ENCODE assay signal across 22 cellular contexts in genomic region chr2:181698230-181698629, GRCh38. TPM values are rescaled to one million over a fixed set of nuclear protein-coding genes. Genes with fewer than 3 reads are reported as not detected.
DNase-seq lines count a peak whose midpoint lies in the region; ATAC-seq, FAIRE-seq and TF ChIP-seq lines count a peak whose summit lies in the region.
"Had no signal": no experiment of that assay in that cellular context is flagged by ENCODE, and none has a peak within 500 bp of the region (broad histone marks: within the 10 kb centered on the region; RNA-seq: fewer than 3 reads in every experiment).

No MANE protein-coding gene starts in this region.

- H3K27me3 Mint-ChIP-seq in endodermal cell (ENCODE audit: insufficient read depth): peaks cover 27% of the 10 kb centered on the region
- H3K27me3 Mint-ChIP-seq in T-helper 2 cell treated with Interferon-gamma antibody and Interleukin-4, amounts not matched to agents 5 μg/mL and 100 μg/mL, for 36 hours (ENCODE audit: low read depth): peaks cover 34% of the 10 kb centered on the region

- FAIRE-seq in GM12878 (lab: Jason Lieb, UNC): peak; percentile 27
- FAIRE-seq: G401.6, GM12892, H54, HepG2 had no signal

- H3F3A ChIP-seq in MM.1S (ENCODE audit: insufficient read depth, low read length): no peaks in the 10 kb centered on the region

- H3K4me2 ChIP-seq in MM.1S (ENCODE audit: low read depth, low read length) (peak overlapping the region; percentile 19; the same call in 1 of the 2 replicates), GM12878 (ENCODE audit: control insufficient read depth, insufficient read depth) (no peak overlapping the region), mesendoderm (ENCODE audit: low read length) (no peak overlapping the region)
- H3K4me2 ChIP-seq: GM23338 had no signal

- H3K79me2 ChIP-seq in MM.1S (ENCODE audit: low read length) (no peaks in the 10 kb centered on the region), GM12878 (ENCODE audit: control insufficient read depth, insufficient read depth, low read length) (no peaks in the 10 kb centered on the region), mesendoderm (ENCODE audit: control insufficient read depth, insufficient read depth, low read length) (no peaks in the 10 kb centered on the region)

- H3K9me3 ChIP-seq in left ventricle myocardium inferior (replicated peaks): peaks cover 5% of the 10 kb centered on the region
- H3K9me3 ChIP-seq in MM.1S (replicated peaks; ENCODE audit: insufficient read depth, low read length): no peaks in the 10 kb centered on the region
- no peaks in the 10 kb centered on the region for H3K9me3 ChIP-seq in GM12878 (replicated peaks; ENCODE audit: control insufficient read depth, insufficient read depth, low read length)
- H3K9me3 ChIP-seq in endodermal cell (ENCODE audit: control insufficient read depth, low read length): peaks cover 9% of the 10 kb centered on the region

- H2AFZ ChIP-seq in MM.1S (ENCODE audit: low read length) (peak overlapping the region; percentile 32; the same call in 1 of the 2 replicates), GM12878 (ENCODE audit: control insufficient read depth, low read depth, low read length) (no peak overlapping the region)
- H2AFZ ChIP-seq: GM23338 had no signal

- no peaks in the 10 kb centered on the region for H4K20me1 ChIP-seq in MM.1S (ENCODE audit: insufficient read depth, low read length)
- H4K20me1 ChIP-seq in GM12878 (ENCODE audit: control insufficient read depth, insufficient read depth): no peaks in the 10 kb centered on the region

- H3K27ac ChIP-seq in left ventricle myocardium inferior (replicated peaks) (no peak overlapping the region), MM.1S (ENCODE audit: low read length) (no peak overlapping the region), GM12878 (ENCODE audit: control insufficient read depth, insufficient read depth) (no peak overlapping the region), endodermal cell (ENCODE audit: low read depth, low read length) (no peak overlapping the region), mesendoderm (ENCODE audit: low read depth, low read length) (no peak overlapping the region)

- H3K36me3 Mint-ChIP-seq in endodermal cell (ENCODE audit: low read depth): no peaks in the 10 kb centered on the region
- peaks cover 1% of the 10 kb centered on the region for H3K36me3 Mint-ChIP-seq in T-helper 2 cell treated with Interferon-gamma antibody and Interleukin-4, amounts not matched to agents 5 μg/mL and 100 μg/mL, for 36 hours (ENCODE audit: low read depth)

- H2BK5ac ChIP-seq in mesendoderm (ENCODE audit: low read length): no peak overlapping the region

- no peaks in the 10 kb centered on the region for H3K4me1 Mint-ChIP-seq in endodermal cell
- no peaks in the 10 kb centered on the region for H3K4me1 Mint-ChIP-seq in T-helper 2 cell treated with Interferon-gamma antibody and Interleukin-4, amounts not matched to agents 5 μg/mL and 100 μg/mL, for 36 hours (ENCODE audit: low read depth)
- H3K4me1 Mint-ChIP-seq: GM23338 had no signal

- no peaks in the 10 kb centered on the region for H3K9me2 ChIP-seq in MM.1S (replicated peaks; ENCODE audit: insufficient read depth, low read length)

- no peak overlapping the region for H3K23ac ChIP-seq in mesendoderm (ENCODE audit: low read length)

- no peak overlapping the region for H3K9ac ChIP-seq in MM.1S (ENCODE audit: low read length)
- H3K9ac ChIP-seq in GM12878 (ENCODE audit: control insufficient read depth, insufficient read depth, low read length): no peak overlapping the region
- H3K9ac ChIP-seq in endodermal cell (ENCODE audit: extremely low read depth, low read length, poor library complexity, severe bottlenecking): no peak overlapping the region
- no peak overlapping the region for H3K9ac ChIP-seq in mesendoderm (ENCODE audit: low read length)

- WGBS in GM12878 (ENCODE audit: insufficient coverage, insufficient replicate concordance, low lambda C conversion rate, missing lambda C conversion rate): 82% methylated on average over 1 of the region's 1 CpG
- 80 to 98% methylated on average over 1 of the region's 1 CpG for WGBS in endodermal cell (ENCODE audit: insufficient coverage in 1 of 2, insufficient read length in 1 of 2), 2 experiments
- no CpG with 5 or more reads among the region's 1 CpG for WGBS in mesendoderm (ENCODE audit: extremely low coverage, insufficient coverage, low lambda C conversion rate)

- H3K27me3 ChIP-seq in left ventricle myocardium inferior (ENCODE audit: low read depth) (peaks cover 15% of the 10 kb centered on the region), MM.1S (replicated peaks; ENCODE audit: insufficient read depth, low read length) (no peaks in the 10 kb centered on the region), GM12878 (replicated peaks in 1 of 2; ENCODE audit: control insufficient read depth in 2 of 2, insufficient read depth in 2 of 2, low read length in 1 of 2) (no peaks in the 10 kb centered on the region), endodermal cell (ENCODE audit: control insufficient read depth, insufficient read depth, low read length, poor library complexity, severe bottlenecking) (peaks cover 34% of the 10 kb centered on the region), mesendoderm (ENCODE audit: insufficient read depth, low read length, poor library complexity) (no peaks in the 10 kb centered on the region)

- no TSS peak for BruUV-seq in GM12878 (replicated peaks; lab: Mats Ljungman, UMichigan)

- TF ChIP-seq RAD21 in GM12878 (IDR thresholded peaks at IDR 0.05; ENCODE audit: insufficient read depth, low read depth, low read length): no peak

- SMC1A ChIA-PET in GM12878 (lab: Charles Lee; ENCODE audit: uncharacterized antibody, unreplicated experiment): interaction anchor here (1.1 to 1.3 kb wide), 2 partner anchors 16 to 125 kb away, joined by 3 read pairs; no protein-coding TSS in a partner anchor

- intact Hi-C loops in Right ventricle myocardium superior (cut with DNase I) (no loop called here), left ventricle myocardium inferior (cut with micrococcal nuclease) (no loop called here), GM12878 (cut with micrococcal nuclease; ENCODE audit: unreplicated experiment) (no loop called here)

- no peak overlapping the region for H3K56ac ChIP-seq in mesendoderm (ENCODE audit: low read length)

- RAD21 ChIA-PET in GM12878 (lab: Charles Lee; ENCODE audit: unreplicated experiment): no interaction called here

- H3K36me3 ChIP-seq in left ventricle myocardium inferior (no peaks in the 10 kb centered on the region), MM.1S (replicated peaks; ENCODE audit: insufficient read depth, low read length) (no peaks in the 10 kb centered on the region), GM12878 (ENCODE audit: control insufficient read depth in 2 of 2, insufficient read depth in 2 of 2, low read length in 1 of 2) (no peaks in the 10 kb centered on the region), endodermal cell (ENCODE audit: control insufficient read depth, insufficient read depth, low read length) (no peaks in the 10 kb centered on the region), mesendoderm (ENCODE audit: control insufficient read depth, insufficient read depth, low read length) (no peaks in the 10 kb centered on the region)

- H3K4ac ChIP-seq in mesendoderm (ENCODE audit: low read depth, low read length): no peak overlapping the region

- H3K4me3 ChIP-seq in left ventricle myocardium inferior: no peak overlapping the region
- H3K4me3 ChIP-seq in MM.1S (ENCODE audit: low read length): no peak overlapping the region
- no peak overlapping the region for H3K4me3 ChIP-seq in GM12878
- no peak overlapping the region for H3K4me3 ChIP-seq in endodermal cell (ENCODE audit: low read length)
- H3K4me3 ChIP-seq in mesendoderm (ENCODE audit: low read length): no peak overlapping the region
- H3K4me3 ChIP-seq: GM23338 had no signal

- H2BK120ac ChIP-seq in mesendoderm (ENCODE audit: low read depth, low read length): no peak overlapping the region

- in situ Hi-C loops in GM12878 (cut with MboI): no loop called here

- H3K4me1 ChIP-seq in left ventricle myocardium inferior: no peaks in the 10 kb centered on the region
- peaks cover 16% of the 10 kb centered on the region for H3K4me1 ChIP-seq in MM.1S (ENCODE audit: low read length)
- H3K4me1 ChIP-seq in GM12878 (ENCODE audit: control insufficient read depth, insufficient read depth, low read length): no peaks in the 10 kb centered on the region
- no peaks in the 10 kb centered on the region for H3K4me1 ChIP-seq in endodermal cell (ENCODE audit: control insufficient read depth, insufficient read depth, low read length)
- no peaks in the 10 kb centered on the region for H3K4me1 ChIP-seq in mesendoderm (ENCODE audit: control insufficient read depth, low read depth, low read length)
- H3K4me1 ChIP-seq: Caco-2 had no signal

- peak; percentile 68 for ATAC-seq in Right ventricle myocardium superior (ENCODE audit: poor library complexity)
- ATAC-seq in GM12878: no peak
- no peak for ATAC-seq in omental fat pad (ENCODE audit: low FRiP score)
- ATAC-seq: GM23338, HepG2 had no signal

- CTCF ChIA-PET in GM12878 (lab: Yijun Ruan, JAX): interaction anchor here (0.8 kb wide), 1 partner anchor 12 kb away, joined by 3 read pairs; no protein-coding TSS in a partner anchor

- TF ChIP-seq POLR2A in GM12878 (IDR thresholded peaks at IDR 0.05; ENCODE audit: low read depth, low read length): no peak

- no peak for TF ChIP-seq EP300 in GM12878 (IDR thresholded peaks at IDR 0.05; ENCODE audit: borderline replicate concordance in 1 of 2, control insufficient read depth in 1 of 2, low read depth in 2 of 2, low read length in 2 of 2)

- no peak overlapping the region for H3K27ac Mint-ChIP-seq in endodermal cell
- no peak overlapping the region for H3K27ac Mint-ChIP-seq in T-helper 2 cell treated with Interferon-gamma antibody and Interleukin-4, amounts not matched to agents 5 μg/mL and 100 μg/mL, for 36 hours
- H3K27ac Mint-ChIP-seq: CD4-positive, alpha-beta T cell; GM23338 had no signal

- no peak overlapping the region for H3K4me3 Mint-ChIP-seq in endodermal cell
- no peak overlapping the region for H3K4me3 Mint-ChIP-seq in T-helper 2 cell treated with Interferon-gamma antibody and Interleukin-4, amounts not matched to agents 5 μg/mL and 100 μg/mL, for 36 hours
- H3K4me3 Mint-ChIP-seq: CD4-positive, alpha-beta T cell; GM23338 had no signal

- no peak overlapping the region for H4K5ac ChIP-seq in mesendoderm (ENCODE audit: low read length)

- no peak overlapping the region for H3K18ac ChIP-seq in mesendoderm (ENCODE audit: low read length)

- no peak overlapping the region for H4K8ac ChIP-seq in mesendoderm (ENCODE audit: low read depth, low read length)

- H3K79me1 ChIP-seq in mesendoderm (ENCODE audit: low read length): no peaks in the 10 kb centered on the region

- H3K9me3 Mint-ChIP-seq in endodermal cell: peaks cover 15% of the 10 kb centered on the region
- peaks cover 6% of the 10 kb centered on the region for H3K9me3 Mint-ChIP-seq in T-helper 2 cell treated with Interferon-gamma antibody and Interleukin-4, amounts not matched to agents 5 μg/mL and 100 μg/mL, for 36 hours

- DNase-seq in Right ventricle myocardium superior: no peak
- no peak for DNase-seq in left ventricle myocardium inferior
- DNase-seq in MM.1S: no peak
- DNase-seq in GM12878 (ENCODE audit: low read depth, low spot score): no peak
- DNase-seq in omental fat pad (ENCODE audit: low spot score): no peak
- DNase-seq in endodermal cell: no peak
- no peak for DNase-seq in mesendoderm
- DNase-seq in T-helper 2 cell treated with Interferon-gamma antibody and Interleukin-4, amounts not matched to agents 5 μg/mL and 100 μg/mL, for 36 hours (ENCODE audit: low spot score): no peak
- DNase-seq: 8988T; C1 segment of cervical spinal cord; Caco-2; CD4-positive, alpha-beta T cell; DMS153; HCEC 1CT; KG1 had no signal

- POLR2A ChIA-PET in GM12878 (lab: Charles Lee): no interaction called here

- TF ChIP-seq CTCF in left ventricle myocardium inferior (IDR thresholded peaks at IDR 0.05; ENCODE audit: borderline replicate concordance) (no peak), MM.1S (IDR thresholded peaks at IDR 0.05; ENCODE audit: low read length) (no peak), GM12878 (IDR thresholded peaks at IDR 0.05 in 2 of 3, conservative IDR thresholded peaks at IDR 0.05 in 1 of 3; ENCODE audit: control insufficient read depth in 2 of 3, extremely low read depth in 1 of 3, insufficient read depth in 1 of 3, low read depth in 3 of 3, low read length in 3 of 3) (no peak), omental fat pad (IDR thresholded peaks at IDR 0.05) (no peak), endodermal cell (conservative IDR thresholded peaks at IDR 0.05) (no peak)

- H2BK15ac ChIP-seq in mesendoderm (replicated peaks; ENCODE audit: low read depth): no peak overlapping the region

- no peak overlapping the region for H2AK5ac ChIP-seq in mesendoderm (ENCODE audit: low read length)

RNA-seq across cellular contexts. Expression of gene NEUROD1, which starts 17.9 kb away (rescaled TPM):
- total RNA-seq in Right ventricle myocardium superior: not detected
- total RNA-seq in left ventricle myocardium inferior: not detected
- total RNA-seq in GM12878 (2013; cell fraction: nucleolus; rRNA removed): not detected in 2 replicates
- not detected in 2 replicates for total RNA-seq in GM12878 (2014; rRNA removed)
- not detected in 2 replicates for total RNA-seq in GM12878 (2014; rRNA removed; fragmentation: Illumina TruSeq; extraction: Trizol)
- total RNA-seq in GM12878 (2021): not detected in 2 replicates
- not detected for polyA plus RNA-seq in GM12878 (2011; ENCODE audit: low read depth)
- not detected in 2 replicates for polyA plus RNA-seq in GM12878 (2011; rRNA removed)
- polyA plus RNA-seq in GM12878 (2011; cell fraction: cytosol; rRNA removed): not detected in 2 replicates
- not detected in 2 replicates for polyA plus RNA-seq in GM12878 (2011; cell fraction: nucleus; rRNA removed)
- not detected in 2 replicates for polyA plus RNA-seq in GM12878 (2012)
- polyA plus RNA-seq in GM12878 (2014; fragmentation: Illumina TruSeq; extraction: Trizol): not detected in 2 replicates
- polyA plus RNA-seq in GM12878 (2014; fragmentation: Nextera tagmentation; extraction: Ambion mirVana): not detected
- not detected in 2 replicates for polyA plus RNA-seq in GM12878 (2014; rRNA removed)
- not detected for polyA plus RNA-seq in GM12878 (2016; fragmentation: Nextera tagmentation; extraction: Ambion mirVana)
- polyA minus RNA-seq in GM12878 (2011; rRNA and poly(A)+ RNA removed): not detected in 2 replicates
- polyA minus RNA-seq in GM12878 (2011; cell fraction: cytosol; rRNA and poly(A)+ RNA removed): not detected in 2 replicates
- polyA minus RNA-seq in GM12878 (2011; cell fraction: nucleus; rRNA and poly(A)+ RNA removed): not detected in 2 replicates
- total RNA-seq in omental fat pad: not detected
- total RNA-seq in endodermal cell: not detected
- 4.3 TPM for polyA plus RNA-seq in endodermal cell (2013, experiment 1 of 2)
- polyA plus RNA-seq in endodermal cell (2013, experiment 2 of 2): 3.7 TPM
- 0.01 TPM for polyA plus RNA-seq in mesendoderm (2013, experiment 1 of 2)
- polyA plus RNA-seq in mesendoderm (2013, experiment 2 of 2): 0.01 TPM
- total RNA-seq: A673; Caco-2; CD4-positive, alpha-beta T cell; GM23338; HepG2 had no signal
- polyA plus RNA-seq: AG04450, GM23338, HepG2 had no signal

RNA-seq across cellular contexts. Expression of gene CERKL, which starts 41.3 kb away (rescaled TPM):
- total RNA-seq in Right ventricle myocardium superior (not detected), left ventricle myocardium inferior (not detected), GM12878 (2014; rRNA removed) (0.05 and 0.11 TPM in 2 replicates), GM12878 (2014; rRNA removed; fragmentation: Illumina TruSeq; extraction: Trizol) (0.05 and 0.09 TPM in 2 replicates), GM12878 (2021) (not detected in 2 replicates), omental fat pad (not detected), endodermal cell (under 1 TPM; 0.20 to 0.31 TPM)
- not detected in 2 replicates for total RNA-seq in GM12878 (2013; cell fraction: nucleolus; rRNA removed)
- 6.8 TPM for polyA plus RNA-seq in GM12878 (2011; ENCODE audit: low read depth)
- polyA plus RNA-seq in GM12878 (2011; rRNA removed) (0.22 and 0.37 TPM in 2 replicates), GM12878 (2014; fragmentation: Illumina TruSeq; extraction: Trizol) (not detected in 2 replicates), GM12878 (2014; fragmentation: Nextera tagmentation; extraction: Ambion mirVana) (10 to 100 TPM; 19.1 to 23.0 TPM), GM12878 (2014; rRNA removed) (0.05 TPM in 1 of 2 replicates, not detected in the other), GM12878 (2016; fragmentation: Nextera tagmentation; extraction: Ambion mirVana) (10 to 100 TPM; 11.8 to 13.6 TPM)
- polyA plus RNA-seq in GM12878 (2011; cell fraction: cytosol; rRNA removed): 0.12 and 0.15 TPM in 2 replicates
- polyA plus RNA-seq in GM12878 (2011; cell fraction: nucleus; rRNA removed): 0.18 and 0.25 TPM in 2 replicates
- polyA plus RNA-seq in GM12878 (2012): 16.5 and 17.4 TPM in 2 replicates
- 0.29 and 0.41 TPM in 2 replicates for polyA minus RNA-seq in GM12878 (2011; rRNA and poly(A)+ RNA removed)
- not detected in 2 replicates for polyA minus RNA-seq in GM12878 (2011; cell fraction: cytosol; rRNA and poly(A)+ RNA removed)
- 0.12 and 0.29 TPM in 2 replicates for polyA minus RNA-seq in GM12878 (2011; cell fraction: nucleus; rRNA and poly(A)+ RNA removed)
- 0.07 TPM for polyA plus RNA-seq in endodermal cell (2013, experiment 1 of 2)
- polyA plus RNA-seq in endodermal cell (2013, experiment 2 of 2): not detected
- 0.13 TPM for polyA plus RNA-seq in mesendoderm (2013, experiment 1 of 2)
- polyA plus RNA-seq in mesendoderm (2013, experiment 2 of 2): 0.06 TPM
- total RNA-seq: Caco-2; CD4-positive, alpha-beta T cell; HepG2 had no signal
- polyA plus RNA-seq: HepG2 had no signal
